Comparison of ENCODE assay signal across 7 cellular contexts in the genomic region with DNA sequence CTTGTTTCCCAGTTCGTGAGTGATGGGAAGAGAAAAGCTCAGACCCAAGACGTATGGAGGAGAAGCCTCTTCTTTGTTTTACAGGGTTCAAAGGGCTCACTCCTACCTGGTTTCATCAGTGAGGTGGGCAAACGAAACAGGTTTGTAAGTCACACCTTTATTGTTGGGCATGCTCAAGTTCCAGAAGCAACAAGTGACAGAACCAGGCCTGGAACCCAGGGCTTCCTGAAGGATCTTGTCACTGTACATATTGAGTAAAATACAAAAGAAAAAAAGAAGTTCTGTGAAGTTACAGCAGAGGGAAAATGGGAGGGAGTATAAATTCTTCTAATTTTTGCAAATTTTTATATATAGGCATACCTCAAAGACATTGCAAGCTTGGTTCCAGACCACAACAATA.
"Had no signal": no experiment of that assay in that cellular context is flagged by ENCODE, and none has a peak within 500 bp of the region (broad histone marks: within the 10 kb centered on the region; RNA-seq: fewer than 3 reads in every experiment).

No MANE protein-coding gene starts in this region.

- DNase-seq: H7, IMR-90, KG1 had no signal

- H3K4me3 ChIP-seq: GM23338, HAP-1, K562 had no signal

- H3K9me3 ChIP-seq: HAP-1 had no signal

- H3K36me3 ChIP-seq: HAP-1 had no signal

- FAIRE-seq: HTR-8/SVneo, K562 had no signal

- H3K4me1 ChIP-seq: HAP-1 had no signal
